15 cellular contexts compared by ENCODE assay signal in the genomic region with DNA sequence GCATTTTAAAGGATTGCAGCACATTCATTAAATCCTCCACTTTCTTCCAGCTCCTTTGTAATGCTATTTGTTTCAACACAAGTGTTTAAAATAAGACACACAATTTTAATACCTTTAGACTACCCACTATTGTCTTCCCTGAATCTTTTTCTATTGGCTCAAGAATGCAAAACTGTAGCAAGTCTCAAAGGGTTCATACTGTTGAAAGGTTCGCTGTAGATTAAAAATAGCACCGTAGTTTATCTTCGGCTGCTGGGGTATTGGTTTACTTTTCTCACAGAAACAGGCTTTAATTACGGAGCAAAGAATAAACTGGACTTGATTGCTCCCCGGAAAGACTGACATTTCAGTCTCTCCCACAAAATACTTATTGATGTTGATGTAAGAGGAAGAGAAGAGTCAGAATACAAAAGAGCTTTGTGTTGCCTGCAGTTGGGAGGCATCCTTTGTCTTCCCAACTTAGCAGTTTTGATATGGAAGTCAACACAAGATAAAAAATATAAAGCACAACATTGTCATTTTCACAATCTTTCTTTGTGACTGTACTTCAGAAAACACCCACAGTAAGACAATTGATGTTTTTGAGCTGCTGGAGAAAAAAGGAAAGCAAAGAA.
A peak's percentile ranks its signal among the peaks of the same experiment; 100 is the strongest.
DNase-seq lines count a peak whose midpoint lies in the region; ATAC-seq lines count a peak whose summit lies in the region.
"Had no signal": no experiment of that assay in that cellular context is flagged by ENCODE, and none has a peak within 500 bp of the region (broad histone marks: within the 10 kb centered on the region; RNA-seq: fewer than 3 reads in every experiment).

No MANE protein-coding gene starts in this region.

- H3K9me3 ChIP-seq in endocrine pancreas (ENCODE audit: control insufficient read depth, low read length), result no peaks in the 10 kb centered on the region
- H3K9me3 ChIP-seq: neutrophil, tibial artery had no signal

- DNase-seq in DMS153 (lab: John Stamatoyannopoulos, UW) (peak; percentile 24), DMS153 treated with DMSO at 0.1 percent for 48 hours (lab: John Stamatoyannopoulos, UW; ENCODE audit: unreplicated experiment) (no peak), NCI-H2227 (lab: John Stamatoyannopoulos, UW; ENCODE audit: unreplicated experiment) (peak; percentile 23), pons (ENCODE audit: low spot score) (peak; percentile 98), NCI-H510A (lab: John Stamatoyannopoulos, UW) (no peak)
- DNase-seq in effector CD4-positive, alpha-beta T cell, result no peak
- DNase-seq: activated CD4-positive, CD25-positive, alpha-beta regulatory T cell; activated T-cell treated with anti-CD3 and anti-CD28 coated beads, Interleukin-2, amount 50 U/mL, for 24 hours; brain microvascular endothelial cell; left ventricle myocardium superior; tibial artery had no signal

- H3K36me3 ChIP-seq in endocrine pancreas (ENCODE audit: control insufficient read depth, insufficient read depth, low read length), result no peaks in the 10 kb centered on the region
- H3K36me3 ChIP-seq: brain microvascular endothelial cell, neutrophil, tibial artery had no signal

- peak overlapping the region; percentile 26 for H3K4me3 ChIP-seq in endocrine pancreas (ENCODE audit: control insufficient read depth, insufficient read depth, low read length)
- H3K4me3 ChIP-seq: SK-N-MC, tibial artery had no signal

- no peaks in the 10 kb centered on the region for H3K27me3 ChIP-seq in endocrine pancreas (ENCODE audit: control insufficient read depth, insufficient read depth, low read length)
- H3K27me3 ChIP-seq: brain microvascular endothelial cell, neutrophil, tibial artery had no signal

- ATAC-seq in HG03097 (IDR thresholded peaks at IDR 0.05; ENCODE audit: low FRiP score, unreplicated experiment), result no peak
- ATAC-seq: left ventricle myocardium superior had no signal

- peaks cover 6% of the 10 kb centered on the region for H3K4me1 ChIP-seq in endocrine pancreas (ENCODE audit: control insufficient read depth, insufficient read depth, low read length)
- H3K4me1 ChIP-seq: tibial artery had no signal

- no peak overlapping the region for H3K9ac ChIP-seq in endocrine pancreas (ENCODE audit: control insufficient read depth, insufficient read depth, low read length)

Comparison
In these comparisons a context has a peak if more than half of its experiments do, and no peak if none do; other contexts are left out.
1. DNase-seq: peak in DMS153 (single experiment), NCI-H2227 (single experiment) and pons (single experiment); none in DMS153 treated with DMSO at 0.1 percent for 48 hours (single experiment), effector CD4-positive, alpha-beta T cell (single experiment) and NCI-H510A (single experiment).